2 cellular contexts compared by ENCODE assay signal in genomic region chr19:28428644-28429348, GRCh38.
TF ChIP-seq lines count a peak whose summit lies in the region.

No MANE protein-coding gene starts in this region.

TF ChIP-seq in HEK293, 187 proteins besides CTCF, POLR2A, EP300 and RAD21 (continued from another document and continues in another):
- TF ChIP-seq ZSCAN4 (tag by site-specific recombination; IDR thresholded peaks at IDR 0.05) (no peak), GLI2 (tag by site-specific recombination; IDR thresholded peaks at IDR 0.05; ENCODE audit: borderline replicate concordance, low read depth) (peak; percentile 71; the same call in 1 of the 2 replicates), ZBTB21 (tag by site-specific recombination; IDR thresholded peaks at IDR 0.05) (peak; percentile 90), ZBTB48 (tag by site-specific recombination; IDR thresholded peaks at IDR 0.05) (no peak), SCRT1 (tag by site-specific recombination; IDR thresholded peaks at IDR 0.05; ENCODE audit: borderline replicate concordance) (peak; percentile 91), GLIS2 (tag by site-specific recombination; IDR thresholded peaks at IDR 0.05) (no peak), ZNF843 (tag by site-specific recombination; IDR thresholded peaks at IDR 0.05) (peak; percentile 72), ZNF704 (tag by site-specific recombination; IDR thresholded peaks at IDR 0.05) (no peak), ZNF324 (tag by site-specific recombination; IDR thresholded peaks at IDR 0.05) (peak; percentile 50; the same call in 1 of the 2 replicates), PRDM2 (tag by site-specific recombination; IDR thresholded peaks at IDR 0.05; ENCODE audit: borderline replicate concordance) (no peak), INSM2 (tag by site-specific recombination; IDR thresholded peaks at IDR 0.05) (peak; percentile 48), ZEB2 (tag by site-specific recombination; IDR thresholded peaks at IDR 0.05) (peak; percentile 79), ZNF626 (tag by site-specific recombination; IDR thresholded peaks at IDR 0.05) (no peak), OSR2 (tag by site-specific recombination; IDR thresholded peaks at IDR 0.05) (peak; percentile 38; the same call in 1 of the 2 replicates), SP7 (tag by site-specific recombination; IDR thresholded peaks at IDR 0.05) (peak; percentile 84), ZNF580 (tag by site-specific recombination; IDR thresholded peaks at IDR 0.05) (no peak)

TF ChIP-seq in K562, 482 proteins besides CTCF, POLR2A, EP300 and RAD21 (continued from another document):
- TF ChIP-seq E2F6 (IDR thresholded peaks at IDR 0.05; ENCODE audit: borderline replicate concordance in 1 of 2, extremely low read depth in 1 of 2, insufficient read depth in 1 of 2, insufficient read length in 1 of 2, low read depth in 1 of 2, low read length in 1 of 2, poor library complexity in 1 of 2, severe bottlenecking in 1 of 2) (peak in 1 of 2 experiments; percentile 24), PKNOX1 (IDR thresholded peaks at IDR 0.05) (0 out of 2 replicates have a peak, but pooled peaks have one; percentile 5), FOSL1 (tag; conservative IDR thresholded peaks at IDR 0.05) (peak; percentile 83), PTRF (tag; IDR thresholded peaks at IDR 0.05) (no peak), SP2 (IDR thresholded peaks at IDR 0.05; ENCODE audit: extremely low read depth, low read depth, low read length, poor library complexity, severe bottlenecking) (no peak), ZBTB17 (CRISPR knock-in tag; IDR thresholded peaks at IDR 0.05) (no peak), ATF3 (IDR thresholded peaks at IDR 0.05) (peak; percentile 78), ATF3 (CRISPR knock-in tag; conservative IDR thresholded peaks at IDR 0.05) (no peak), CREB1 (IDR thresholded peaks at IDR 0.05) (no peak), CREB1 (CRISPR knock-in tag; IDR thresholded peaks at IDR 0.05) (0 out of 2 replicates have a peak, but pooled peaks have one; percentile 38), MEIS2 (IDR thresholded peaks at IDR 0.05; ENCODE audit: partially characterized antibody) (peak; percentile 6), RFX5 (IDR thresholded peaks at IDR 0.05; ENCODE audit: low read depth, low read length) (no peak)
